In the genomic region with DNA sequence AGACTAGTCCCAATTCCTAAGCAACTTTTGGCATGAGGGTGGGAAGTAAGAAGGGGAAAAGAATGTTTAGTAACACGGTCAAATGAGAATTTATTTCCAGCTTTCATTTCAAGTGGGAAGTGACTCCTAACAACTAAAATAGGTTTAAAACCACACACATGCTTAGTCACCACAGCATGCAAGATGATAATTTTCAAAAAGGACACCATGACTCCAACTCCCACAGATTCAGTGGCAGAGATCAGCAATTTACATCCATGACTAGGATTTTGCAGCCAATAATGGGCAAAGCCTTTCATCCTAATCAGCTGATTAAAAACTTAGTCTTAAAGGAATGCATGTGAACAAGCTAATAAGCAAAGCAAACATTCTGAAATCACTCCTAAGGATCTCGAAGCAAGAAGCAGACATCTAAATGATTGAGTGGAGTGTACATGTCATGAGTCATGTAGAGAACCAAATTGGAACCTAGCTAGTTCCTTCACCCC, we compare ENCODE assay signal across 12 cellular contexts. TPM values are rescaled to one million over a fixed set of nuclear protein-coding genes. Genes with fewer than 3 reads are reported as not detected.
DNase-seq lines count a peak whose midpoint lies in the region; ATAC-seq, FAIRE-seq and TF ChIP-seq lines count a peak whose summit lies in the region.
"Had no signal": no experiment of that assay in that cellular context is flagged by ENCODE, and none has a peak within 500 bp of the region (broad histone marks: within the 10 kb centered on the region; RNA-seq: fewer than 3 reads in every experiment).

No MANE protein-coding gene starts in this region.

- H3K27ac Mint-ChIP-seq in astrocyte (ENCODE audit: unreplicated experiment): peak overlapping the region; percentile 43
- no peak overlapping the region for H3K27ac Mint-ChIP-seq in stimulated activated naive B cell treated with anti-CD40 and anti-IgM and Interleukin-4, amounts not matched to agents 10 μg/mL and 1 μg/mL and 100 μg/mL, for 72 hours
- H3K27ac Mint-ChIP-seq: IgD-negative memory B cell, natural killer cell had no signal

- H3K4me1 Mint-ChIP-seq in astrocyte (ENCODE audit: low read depth, unreplicated experiment): peaks cover 13% of the 10 kb centered on the region
- peaks cover 3 to 7% of the 10 kb centered on the region in 2 donors for H3K4me1 Mint-ChIP-seq in stimulated activated naive B cell treated with anti-CD40 and anti-IgM and Interleukin-4, amounts not matched to agents 10 μg/mL and 1 μg/mL and 100 μg/mL, for 72 hours
- H3K4me1 Mint-ChIP-seq: natural killer cell had no signal

- H3K27me3 Mint-ChIP-seq in astrocyte (ENCODE audit: low read depth, unreplicated experiment): no peaks in the 10 kb centered on the region
- peaks cover 0 to 8% of the 10 kb centered on the region in 2 donors for H3K27me3 Mint-ChIP-seq in stimulated activated naive B cell treated with anti-CD40 and anti-IgM and Interleukin-4, amounts not matched to agents 10 μg/mL and 1 μg/mL and 100 μg/mL, for 72 hours

- no peaks in the 10 kb centered on the region for H3K36me3 Mint-ChIP-seq in astrocyte (ENCODE audit: low read depth, unreplicated experiment)
- H3K36me3 Mint-ChIP-seq in stimulated activated naive B cell treated with anti-CD40 and anti-IgM and Interleukin-4, amounts not matched to agents 10 μg/mL and 1 μg/mL and 100 μg/mL, for 72 hours: no peaks in the 10 kb centered on the region
- H3K36me3 Mint-ChIP-seq: natural killer cell had no signal

- no peaks in the 10 kb centered on the region for H4K20me1 ChIP-seq in astrocyte (ENCODE audit: insufficient read depth, low read length)

- no peaks in the 10 kb centered on the region for H3K9me3 Mint-ChIP-seq in astrocyte (ENCODE audit: unreplicated experiment)
- H3K9me3 Mint-ChIP-seq in stimulated activated naive B cell treated with anti-CD40 and anti-IgM and Interleukin-4, amounts not matched to agents 10 μg/mL and 1 μg/mL and 100 μg/mL, for 72 hours: peaks cover 0 to 3% of the 10 kb centered on the region in 2 donors
- H3K9me3 Mint-ChIP-seq: natural killer cell had no signal

- peak overlapping the region; percentile 61 for H3K4me2 ChIP-seq in astrocyte (ENCODE audit: low read length)

- no peaks in the 10 kb centered on the region for H3K9me3 ChIP-seq in astrocyte (ENCODE audit: insufficient read depth, low read depth, low read length)
- H3K9me3 ChIP-seq in effector memory CD4-positive, alpha-beta T cell (ENCODE audit: control insufficient read depth, low read length): no peaks in the 10 kb centered on the region

- peak; percentile 89 for DNase-seq in AG10803 (ENCODE audit: low read depth)
- DNase-seq in KBM-7: peak; percentile 35
- DNase-seq in astrocyte (ENCODE audit: low read depth): peak; percentile 95
- DNase-seq in kidney epithelial cell (ENCODE audit: low read depth): peak; percentile 50
- no peak for DNase-seq in Right ventricle myocardium superior
- no peak for DNase-seq in stimulated activated naive B cell treated with anti-CD40 and anti-IgM and Interleukin-4, amounts not matched to agents 10 μg/mL and 1 μg/mL and 100 μg/mL, for 72 hours
- DNase-seq in effector memory CD4-positive, alpha-beta T cell: no peak
- DNase-seq: activated CD4-positive, alpha-beta T cell treated with anti-CD3 and anti-CD28 coated beads, Interleukin-2, amount 50 U/mL, for 1 hour; natural killer cell; stimulated activated naive CD4-positive, alpha-beta T cell treated with Interleukin-2 at 50 U/mL for 16 hours had no signal

- in situ Hi-C loops in KBM-7 (cut with MboI; ENCODE audit: low pct_unique_long_range_greater_than_20kb, low sequenced_read_pairs): no loop called here

- no peak overlapping the region for H2AFZ ChIP-seq in astrocyte (ENCODE audit: low read depth, low read length)

- H3K79me2 ChIP-seq in astrocyte (ENCODE audit: insufficient read depth, low read length): no peaks in the 10 kb centered on the region

- H3K4me3 Mint-ChIP-seq in astrocyte (ENCODE audit: unreplicated experiment): no peak overlapping the region
- H3K4me3 Mint-ChIP-seq in stimulated activated naive B cell treated with anti-CD40 and anti-IgM and Interleukin-4, amounts not matched to agents 10 μg/mL and 1 μg/mL and 100 μg/mL, for 72 hours: no peak overlapping the region
- H3K4me3 Mint-ChIP-seq: IgD-negative memory B cell, natural killer cell had no signal

- FAIRE-seq in astrocyte (lab: Jason Lieb, UNC): peak; percentile 97

- H3K4me1 ChIP-seq in astrocyte (ENCODE audit: insufficient read depth, low read length): peaks cover 8% of the 10 kb centered on the region
- no peaks in the 10 kb centered on the region for H3K4me1 ChIP-seq in effector memory CD4-positive, alpha-beta T cell (ENCODE audit: control insufficient read depth, insufficient read depth, low read length, poor library complexity, severe bottlenecking)

- no peak overlapping the region for H3K9ac ChIP-seq in astrocyte (ENCODE audit: low read length)

- H3K27me3 ChIP-seq in astrocyte (ENCODE audit: insufficient read depth, low read length): no peaks in the 10 kb centered on the region
- no peaks in the 10 kb centered on the region for H3K27me3 ChIP-seq in kidney epithelial cell (ENCODE audit: control insufficient read depth, insufficient read depth, low read length)
- H3K27me3 ChIP-seq in effector memory CD4-positive, alpha-beta T cell (replicated peaks; ENCODE audit: control insufficient read depth, insufficient read depth, low read length, poor library complexity, severe bottlenecking): no peaks in the 10 kb centered on the region

- H3K36me3 ChIP-seq in astrocyte (ENCODE audit: insufficient read depth, low read length) (no peaks in the 10 kb centered on the region), kidney epithelial cell (ENCODE audit: control insufficient read depth, insufficient read depth, low read length) (no peaks in the 10 kb centered on the region)
- H3K36me3 ChIP-seq in effector memory CD4-positive, alpha-beta T cell (ENCODE audit: control insufficient read depth, insufficient read depth, low read length): no peaks in the 10 kb centered on the region

- intact Hi-C loops in Right ventricle myocardium superior (cut with DNase I): no loop called here

- H3K27ac ChIP-seq in astrocyte (ENCODE audit: low read depth, low read length): peak overlapping the region; percentile 44
- no peak overlapping the region for H3K27ac ChIP-seq in effector memory CD4-positive, alpha-beta T cell (ENCODE audit: insufficient read depth, low read length, poor library complexity, severe bottlenecking)

- TF ChIP-seq CTCF in AG10803 (conservative IDR thresholded peaks at IDR 0.05; ENCODE audit: low read length) (no peak), astrocyte (IDR thresholded peaks at IDR 0.05; ENCODE audit: insufficient read depth, low read depth, low read length) (no peak), kidney epithelial cell (IDR thresholded peaks at IDR 0.05; ENCODE audit: insufficient read depth, low read length, poor library complexity, severe bottlenecking) (no peak)

- no peak for ATAC-seq in Right ventricle myocardium superior (ENCODE audit: poor library complexity)
- ATAC-seq in GM19397 (IDR thresholded peaks at IDR 0.05; ENCODE audit: unreplicated experiment): no peak
- no peak for ATAC-seq in stimulated activated naive B cell treated with anti-CD40 and anti-IgM and Interleukin-4, amounts not matched to agents 10 μg/mL and 1 μg/mL and 100 μg/mL, for 72 hours (replicated peaks)
- ATAC-seq: natural killer cell had no signal

- H3K4me3 ChIP-seq in AG10803 (ENCODE audit: low read length): no peak overlapping the region
- H3K4me3 ChIP-seq in astrocyte (ENCODE audit: insufficient read depth, low read depth, low read length): no peak overlapping the region
- H3K4me3 ChIP-seq in kidney epithelial cell (ENCODE audit: low read depth, low read length): no peak overlapping the region
- H3K4me3 ChIP-seq in effector memory CD4-positive, alpha-beta T cell (ENCODE audit: insufficient read depth, low read depth, low read length, poor library complexity, severe bottlenecking): no peak overlapping the region

RNA-seq across cellular contexts. Expression of a gene that starts 48.1 kb away (rescaled TPM):
- 26.9 and 31.6 TPM in 2 replicates for total RNA-seq in astrocyte
- 14.1 and 16.8 TPM in 2 replicates for total RNA-seq in kidney epithelial cell
- total RNA-seq in Right ventricle myocardium superior: 26.6 TPM

Comparison
In these comparisons a context has a peak if more than half of its experiments do, and no peak if none do; other contexts are left out.
1. DNase-seq: peak in AG10803 (single experiment), KBM-7 (single experiment), astrocyte (single experiment) and kidney epithelial cell (single experiment); none in Right ventricle myocardium superior (single experiment), stimulated activated naive B cell treated with anti-CD40 and anti-IgM and Interleukin-4, amounts not matched to agents 10 μg/mL and 1 μg/mL and 100 μg/mL, for 72 hours (single experiment) and effector memory CD4-positive, alpha-beta T cell (0 of 3).